In the genomic region with DNA sequence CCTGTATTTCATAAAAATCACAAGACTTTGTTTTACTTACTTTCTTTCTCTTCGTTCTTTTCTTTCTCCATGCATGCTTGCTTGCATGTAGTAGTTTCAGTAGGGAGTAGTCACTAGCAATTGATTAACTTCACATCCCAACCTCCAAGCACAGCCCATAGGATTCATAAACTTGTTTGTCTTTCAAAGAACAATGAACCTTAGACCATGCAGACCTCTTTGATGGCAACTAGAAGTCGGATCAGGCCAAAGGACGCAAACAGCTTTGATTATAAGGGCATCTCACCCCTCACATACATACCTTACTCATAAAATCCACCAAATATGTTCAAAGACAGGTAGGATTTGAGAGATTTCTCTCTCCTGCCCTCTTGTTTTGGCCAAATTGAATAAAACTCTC, we compare ENCODE assay signal across 15 cellular contexts. TPM values are rescaled to one million over a fixed set of nuclear protein-coding genes. Genes with fewer than 3 reads are reported as not detected.
A peak's percentile ranks its signal among the peaks of the same experiment; 100 is the strongest.
DNase-seq lines count a peak whose midpoint lies in the region; TF ChIP-seq lines count a peak whose summit lies in the region.
"Had no signal": no experiment of that assay in that cellular context is flagged by ENCODE, and none has a peak within 500 bp of the region (broad histone marks: within the 10 kb centered on the region; RNA-seq: fewer than 3 reads in every experiment).

No MANE protein-coding gene starts in this region.

- H3K27me3 ChIP-seq in liver (ENCODE audit: control insufficient read depth in 4 of 4, insufficient read depth in 4 of 4, low read length in 3 of 4) (no peaks in the 10 kb centered on the region), smooth muscle cell (ENCODE audit: low read depth) (no peaks in the 10 kb centered on the region)
- H3K27me3 ChIP-seq: BLaER1 had no signal

- WGBS in liver, result 33% methylated on average over 3 of the region's 3 CpGs
- WGBS in smooth muscle cell (ENCODE audit: low lambda C conversion rate), result 88% methylated on average over 3 of the region's 3 CpGs

- peak; percentile 50 to 62 for TF ChIP-seq RAD21 in liver (IDR thresholded peaks at IDR 0.05)

- no peaks in the 10 kb centered on the region for H4K20me1 ChIP-seq in smooth muscle cell (ENCODE audit: low read depth)
- H4K20me1 ChIP-seq: BLaER1 had no signal

- H3K4me1 ChIP-seq in liver (ENCODE audit: control insufficient read depth in 4 of 4, insufficient read depth in 4 of 4, low read length in 3 of 4), result peaks cover 0 to 14% (median 3%) of the 10 kb centered on the region in 4 donors
- no peaks in the 10 kb centered on the region for H3K4me1 ChIP-seq in smooth muscle cell (ENCODE audit: low read depth)
- H3K4me1 ChIP-seq: BLaER1, HAP-1 had no signal

- H3K4me3 ChIP-seq in liver (ENCODE audit: low read depth in 1 of 3, low read length in 3 of 3), result peak overlapping the region in 1 of 3 donors; percentile 15
- H3K4me3 ChIP-seq in smooth muscle cell, result peak overlapping the region; percentile 25
- H3K4me3 ChIP-seq: BLaER1, HAP-1 had no signal

- no peak overlapping the region for H2AFZ ChIP-seq in smooth muscle cell (ENCODE audit: low read depth)

- no peaks in the 10 kb centered on the region for H3K36me3 ChIP-seq in liver (ENCODE audit: control insufficient read depth in 4 of 4, insufficient read depth in 3 of 4, low read depth in 1 of 4, low read length in 3 of 4)
- H3K36me3 ChIP-seq in smooth muscle cell (ENCODE audit: low read depth), result no peaks in the 10 kb centered on the region
- H3K36me3 ChIP-seq: BLaER1, HAP-1 had no signal

- H3K9ac ChIP-seq in liver (ENCODE audit: low read depth in 1 of 2, low read length in 2 of 2) (peak overlapping the region in 1 of 2 donors; percentile 69), smooth muscle cell (ENCODE audit: low read depth) (no peak overlapping the region)
- H3K9ac ChIP-seq: BLaER1 had no signal

- H3K79me2 ChIP-seq in smooth muscle cell (ENCODE audit: low read depth), result no peaks in the 10 kb centered on the region

- H3K9me3 ChIP-seq in liver (ENCODE audit: control insufficient read depth in 4 of 4, low read length in 3 of 4) (no peaks in the 10 kb centered on the region), smooth muscle cell (replicated peaks; ENCODE audit: low read depth) (no peaks in the 10 kb centered on the region)
- H3K9me3 ChIP-seq: BLaER1, HAP-1 had no signal

- TF ChIP-seq CTCF in liver (IDR thresholded peaks at IDR 0.05; ENCODE audit: low read depth, low read length, missing input control) (no peak), smooth muscle cell (IDR thresholded peaks at IDR 0.05; ENCODE audit: borderline replicate concordance, insufficient read depth, poor library complexity, severe bottlenecking) (no peak)

- H3K27ac ChIP-seq in liver (ENCODE audit: low read depth in 1 of 2, low read length in 2 of 2) (peak overlapping the region; percentile 9 to 47), smooth muscle cell (ENCODE audit: low read depth) (no peak overlapping the region)
- H3K27ac ChIP-seq: BLaER1 had no signal

- no peak overlapping the region for H3K4me2 ChIP-seq in smooth muscle cell
- H3K4me2 ChIP-seq: BLaER1 had no signal

- DNase-seq in HuH-7 (ENCODE audit: low spot score) (peak; percentile 74), kidney glomerular epithelial cell (lab: John Stamatoyannopoulos, UW) (peak; percentile 36), smooth muscle cell (lab: John Stamatoyannopoulos, UW; ENCODE audit: unreplicated experiment) (no peak), MV-4-11 (lab: John Stamatoyannopoulos, UW) (no peak), dermis blood vessel endothelial cell (no peak)
- DNase-seq in activated effector memory CD4-positive, alpha-beta T cell treated with Interleukin-2 at 50 U/mL for 16 hours, result no peak
- DNase-seq: 8988T, AML-193, DMS53, GF-D8, GOT3 had no signal

- H3F3A ChIP-seq in smooth muscle cell (ENCODE audit: low read depth), result no peaks in the 10 kb centered on the region

TF ChIP-seq in liver, 16 proteins besides CTCF, POLR2A, EP300 and RAD21:
- TF ChIP-seq JUND (IDR thresholded peaks at IDR 0.05), result peak in 1 of 2 donors; percentile 27
- no peak for TF ChIP-seq FOXA1 (IDR thresholded peaks at IDR 0.05)
- TF ChIP-seq REST (IDR thresholded peaks at IDR 0.05), result peak; percentile 46
- peak; percentile 68 for TF ChIP-seq YY1 (IDR thresholded peaks at IDR 0.05)
- TF ChIP-seq, protein P1, sequence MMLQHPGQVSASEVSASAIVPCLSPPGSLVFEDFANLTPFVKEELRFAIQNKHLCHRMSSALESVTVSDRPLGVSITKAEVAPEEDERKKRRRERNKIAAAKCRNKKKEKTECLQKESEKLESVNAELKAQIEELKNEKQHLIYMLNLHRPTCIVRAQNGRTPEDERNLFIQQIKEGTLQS (IDR thresholded peaks at IDR 0.05), result no peak
- no peak for TF ChIP-seq EGR1 (IDR thresholded peaks at IDR 0.05; ENCODE audit: low read depth in 2 of 2)
- no peak for TF ChIP-seq HNF4G (IDR thresholded peaks at IDR 0.05)
- TF ChIP-seq, protein P2, sequence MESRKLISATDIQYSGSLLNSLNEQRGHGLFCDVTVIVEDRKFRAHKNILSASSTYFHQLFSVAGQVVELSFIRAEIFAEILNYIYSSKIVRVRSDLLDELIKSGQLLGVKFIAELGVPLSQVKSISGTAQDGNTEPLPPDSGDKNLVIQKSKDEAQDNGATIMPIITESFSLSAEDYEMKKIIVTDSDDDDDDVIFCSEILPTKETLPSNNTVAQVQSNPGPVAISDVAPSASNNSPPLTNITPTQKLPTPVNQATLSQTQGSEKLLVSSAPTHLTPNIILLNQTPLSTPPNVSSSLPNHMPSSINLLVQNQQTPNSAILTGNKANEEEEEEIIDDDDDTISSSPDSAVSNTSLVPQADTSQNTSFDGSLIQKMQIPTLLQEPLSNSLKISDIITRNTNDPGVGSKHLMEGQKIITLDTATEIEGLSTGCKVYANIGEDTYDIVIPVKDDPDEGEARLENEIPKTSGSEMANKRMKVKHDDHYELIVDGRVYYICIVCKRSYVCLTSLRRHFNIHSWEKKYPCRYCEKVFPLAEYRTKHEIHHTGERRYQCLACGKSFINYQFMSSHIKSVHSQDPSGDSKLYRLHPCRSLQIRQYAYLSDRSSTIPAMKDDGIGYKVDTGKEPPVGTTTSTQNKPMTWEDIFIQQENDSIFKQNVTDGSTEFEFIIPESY (IDR thresholded peaks at IDR 0.05), result peak; percentile 37
- peak; percentile 54 for TF ChIP-seq TAF1 (conservative IDR thresholded peaks at IDR 0.05)
- no peak for TF ChIP-seq NR2F2 (IDR thresholded peaks at IDR 0.05)
- TF ChIP-seq HNF4A (conservative IDR thresholded peaks at IDR 0.05), result peak; percentile 82 to 84
- TF ChIP-seq, protein P3, sequence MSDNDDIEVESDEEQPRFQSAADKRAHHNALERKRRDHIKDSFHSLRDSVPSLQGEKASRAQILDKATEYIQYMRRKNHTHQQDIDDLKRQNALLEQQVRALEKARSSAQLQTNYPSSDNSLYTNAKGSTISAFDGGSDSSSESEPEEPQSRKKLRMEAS (IDR thresholded peaks at IDR 0.05), result no peak
- peak; percentile 77 for TF ChIP-seq SP1 (IDR thresholded peaks at IDR 0.05)
- no peak for TF ChIP-seq FOXA2 (IDR thresholded peaks at IDR 0.05)
- peak; percentile 57 to 66 for TF ChIP-seq RXRA (IDR thresholded peaks at IDR 0.05)
- no peak for TF ChIP-seq GABPA (IDR thresholded peaks at IDR 0.05 in 1 of 2, conservative IDR thresholded peaks at IDR 0.05 in 1 of 2)

RNA-seq across cellular contexts. Expression of gene PRR20A, which starts 3.1 kb away (rescaled TPM):
- not detected for total RNA-seq in liver
- not detected for polyA plus RNA-seq in liver
- not detected in 2 replicates for total RNA-seq in smooth muscle cell
- not detected in 2 replicates for polyA plus RNA-seq in smooth muscle cell
- total RNA-seq in dermis blood vessel endothelial cell, result not detected in 2 replicates
- total RNA-seq: HT1080 had no signal

RNA-seq across cellular contexts. Expression of gene PRR20B, which starts 9.7 kb away (rescaled TPM):
- total RNA-seq in liver, result not detected
- not detected for polyA plus RNA-seq in liver
- total RNA-seq in smooth muscle cell, result not detected in 2 replicates
- not detected in 2 replicates for polyA plus RNA-seq in smooth muscle cell
- total RNA-seq in dermis blood vessel endothelial cell, result not detected in 2 replicates
- total RNA-seq: HT1080 had no signal

RNA-seq across cellular contexts. Expression of gene PRR20C, which starts 16.2 kb away (rescaled TPM):
- total RNA-seq in liver, result not detected
- not detected for polyA plus RNA-seq in liver
- not detected in 2 replicates for total RNA-seq in smooth muscle cell
- polyA plus RNA-seq in smooth muscle cell, result not detected in 2 replicates
- total RNA-seq in dermis blood vessel endothelial cell, result not detected in 2 replicates
- total RNA-seq: HT1080 had no signal

RNA-seq across cellular contexts. Expression of gene PRR20D, which starts 22.8 kb away (rescaled TPM):
- total RNA-seq in liver (not detected), smooth muscle cell (not detected in 2 replicates), dermis blood vessel endothelial cell (not detected in 2 replicates)
- polyA plus RNA-seq in liver (not detected), smooth muscle cell (not detected in 2 replicates)
- total RNA-seq: HT1080 had no signal

RNA-seq across cellular contexts. Expression of gene PRR20E, which starts 29.4 kb away (rescaled TPM):
- total RNA-seq in liver (not detected), smooth muscle cell (not detected in 2 replicates), dermis blood vessel endothelial cell (not detected in 2 replicates)
- polyA plus RNA-seq in liver (not detected), smooth muscle cell (not detected in 2 replicates)
- total RNA-seq: HT1080 had no signal

Comparison
In these comparisons a context has a peak if more than half of its experiments do, and no peak if none do; other contexts are left out.
1. DNase-seq: peak in HuH-7 (single experiment) and kidney glomerular epithelial cell (single experiment); none in smooth muscle cell (single experiment), MV-4-11 (single experiment), dermis blood vessel endothelial cell (single experiment) and activated effector memory CD4-positive, alpha-beta T cell treated with Interleukin-2 at 50 U/mL for 16 hours (single experiment).